Comparison of ENCODE assay signal across 18 cellular contexts in genomic region chr5:35185518-35185917, GRCh38. TPM values are rescaled to one million over a fixed set of nuclear protein-coding genes. Genes with fewer than 3 reads are reported as not detected.
DNase-seq lines count a peak whose midpoint lies in the region; ATAC-seq, FAIRE-seq and TF ChIP-seq lines count a peak whose summit lies in the region.
"Had no signal": no experiment of that assay in that cellular context is flagged by ENCODE, and none has a peak within 500 bp of the region (broad histone marks: within the 10 kb centered on the region; RNA-seq: fewer than 3 reads in every experiment).

No MANE protein-coding gene starts in this region.

- H3K9ac ChIP-seq in colonic mucosa (ENCODE audit: low read depth in 2 of 2, low read length in 2 of 2) = peak overlapping the region in 1 of 2 donors; percentile 44

- no peak overlapping the region for H3K27ac Mint-ChIP-seq in activated CD4-positive, alpha-beta T cell treated with anti-CD3 and anti-CD28 coated beads for 36 hours
- H3K27ac Mint-ChIP-seq: H9 had no signal

- H3K9me3 Mint-ChIP-seq in activated CD4-positive, alpha-beta T cell treated with anti-CD3 and anti-CD28 coated beads for 36 hours (ENCODE audit: low read depth) = no peaks in the 10 kb centered on the region
- H3K9me3 Mint-ChIP-seq: H9 had no signal

- WGBS in pancreas, 2 donors = 10 to 16% methylated on average over 4 of the region's 4 CpGs

- no peaks in the 10 kb centered on the region for H3K27me3 ChIP-seq in colonic mucosa
- no peaks in the 10 kb centered on the region for H3K27me3 ChIP-seq in pancreas

- H3K36me3 Mint-ChIP-seq in activated CD4-positive, alpha-beta T cell treated with anti-CD3 and anti-CD28 coated beads for 36 hours (ENCODE audit: low read depth) = no peaks in the 10 kb centered on the region

- H3K4me3 ChIP-seq in colonic mucosa (no peak overlapping the region), pancreas (no peak overlapping the region), coronary artery (no peak overlapping the region)

- H3K27ac ChIP-seq in colonic mucosa (peak overlapping the region; percentile 56), pancreas (peak overlapping the region; percentile 5 to 70 (median 58)), coronary artery (no peak overlapping the region)

- TF ChIP-seq CTCF in colonic mucosa (IDR thresholded peaks at IDR 0.05) (no peak), pancreas (IDR thresholded peaks at IDR 0.05) (no peak), coronary artery (IDR thresholded peaks at IDR 0.05) (no peak)

- H3K27me3 Mint-ChIP-seq in activated CD4-positive, alpha-beta T cell treated with anti-CD3 and anti-CD28 coated beads for 36 hours = peaks cover 9% of the 10 kb centered on the region

- no peaks in the 10 kb centered on the region for H3K4me1 Mint-ChIP-seq in activated CD4-positive, alpha-beta T cell treated with anti-CD3 and anti-CD28 coated beads for 36 hours

- H3K9me3 ChIP-seq in colonic mucosa (no peaks in the 10 kb centered on the region), pancreas (no peaks in the 10 kb centered on the region)

- POLR2A ChIA-PET in activated CD4-positive, alpha-beta T cell treated with anti-CD3 and anti-CD28 coated beads for 36 hours (lab: Charles Lee) = interaction anchor here (0.7 kb wide), 1 partner anchor 519 kb away, joined by 3 read pairs; no protein-coding TSS in a partner anchor

- intact Hi-C loops in colonic mucosa (cut with DNase I) (no loop called here), pancreas (cut with DNase I) (no loop called here), sciatic nerve (cut with DNase I) (loop anchor here (10.0 kb wide), 1 partner anchor 91 kb away; no protein-coding TSS in a partner anchor)
- intact Hi-C loops in activated CD4-positive, alpha-beta T cell treated with anti-CD3 and anti-CD28 coated beads for 36 hours (cut with DNase I, micrococcal nuclease) = no loop called here

- ATAC-seq in pancreas (peak; percentile 67 to 86 (median 78)), sciatic nerve (no peak)
- ATAC-seq in activated CD4-positive, alpha-beta T cell treated with anti-CD3 and anti-CD28 coated beads for 36 hours = no peak

- H3K4me1 ChIP-seq in colonic mucosa (no peaks in the 10 kb centered on the region), pancreas (peaks cover 12 to 30% (median 28%) of the 10 kb centered on the region in 3 donors)

- CTCF ChIA-PET in activated CD4-positive, alpha-beta T cell treated with anti-CD3 and anti-CD28 coated beads for 36 hours (lab: Charles Lee) = interaction anchor here (0.6 to 0.8 kb wide), 2 partner anchors 42 to 724 kb away, joined by 3 read pairs; no protein-coding TSS in a partner anchor

- H3K36me3 ChIP-seq in colonic mucosa = no peaks in the 10 kb centered on the region
- no peaks in the 10 kb centered on the region for H3K36me3 ChIP-seq in pancreas

- no peak overlapping the region for H3K4me3 Mint-ChIP-seq in activated CD4-positive, alpha-beta T cell treated with anti-CD3 and anti-CD28 coated beads for 36 hours
- H3K4me3 Mint-ChIP-seq: H9 had no signal

- no peak for FAIRE-seq in pancreas (lab: Jason Lieb, UNC)
- FAIRE-seq: A204.1, GM12891, RCC 7860 had no signal

- DNase-seq in DMS53 (lab: John Stamatoyannopoulos, UW) = peak; percentile 79
- DNase-seq in colonic mucosa = peak; percentile 57
- DNase-seq in left kidney (ENCODE audit: low read depth, low spot score) = peak; percentile 60
- DNase-seq in pancreas = peak in 1 of 6 donors; percentile 25
- no peak for DNase-seq in sciatic nerve (ENCODE audit: low spot score)
- DNase-seq in coronary artery (ENCODE audit: low spot score) = no peak
- DNase-seq in activated CD4-positive, alpha-beta T cell treated with anti-CD3 and anti-CD28 coated beads for 36 hours = no peak
- no peak for DNase-seq in NCI-H1417 (lab: John Stamatoyannopoulos, UW)
- DNase-seq: C1 segment of cervical spinal cord, COR-L47, DMS79, H9, NCI-H446 treated with DMSO at 0.1 percent for 48 hours, SHP77 treated with DMSO at 0.1 percent for 48 hours had no signal

RNA-seq across cellular contexts. Expression of gene PRLR, which starts 44.8 kb away (rescaled TPM):
- 10 to 100 TPM; 23.7 to 38.6 TPM for total RNA-seq in colonic mucosa
- 10 to 100 TPM in 3 of 6 donors, 1 to 10 TPM in 3; 6.2 to 16.6 (median 11.1) TPM for total RNA-seq in pancreas
- polyA plus RNA-seq in pancreas = 1 to 10 TPM in 1 of 2 donors, under 1 TPM in 1; 0.61 to 1.5 TPM
- total RNA-seq in sciatic nerve = 1.9 TPM
- total RNA-seq in activated CD4-positive, alpha-beta T cell treated with anti-CD3 and anti-CD28 coated beads for 36 hours = under 1 TPM in 1 of 2 experiments, not detected in 1; 0.02 TPM
- total RNA-seq: G401 had no signal

Comparison
In these comparisons a context has a peak if more than half of its experiments do, and no peak if none do; other contexts are left out.
1. DNase-seq: peak in DMS53 (single experiment), colonic mucosa (single experiment) and left kidney (single experiment); none in sciatic nerve (single experiment), coronary artery (single experiment), activated CD4-positive, alpha-beta T cell treated with anti-CD3 and anti-CD28 coated beads for 36 hours (single experiment) and NCI-H1417 (0 of 3).
2. H3K27ac ChIP-seq: peak in colonic mucosa (single experiment) and pancreas (4 of 4); none in coronary artery (0 of 2).
3. ATAC-seq: peak in pancreas (4 of 4); none in sciatic nerve (single experiment) and activated CD4-positive, alpha-beta T cell treated with anti-CD3 and anti-CD28 coated beads for 36 hours (single experiment).